Comparison of ENCODE assay signal across 21 cellular contexts in genomic region chr4:8643441-8643840, GRCh38. TPM values are rescaled to one million over a fixed set of nuclear protein-coding genes. Genes with fewer than 3 reads are reported as not detected.
DNase-seq lines count a peak whose midpoint lies in the region; ATAC-seq and TF ChIP-seq lines count a peak whose summit lies in the region.
"Had no signal": no experiment of that assay in that cellular context is flagged by ENCODE, and none has a peak within 500 bp of the region (broad histone marks: within the 10 kb centered on the region; RNA-seq: fewer than 3 reads in every experiment).

No MANE protein-coding gene starts in this region.

- no peaks in the 10 kb centered on the region for H3K79me1 ChIP-seq in IMR-90 (ENCODE audit: low read depth in 1 of 2, low read length in 2 of 2)

- no peak overlapping the region for H3K14ac ChIP-seq in IMR-90 (replicated peaks; ENCODE audit: low read depth, low read length)

- H3K4me1 Mint-ChIP-seq in activated CD8-positive, alpha-beta memory T cell treated with anti-CD3 and anti-CD28 coated beads, Interleukin-2, amount 10 ng/mL, durations not matched to agents 7 days and 5 days = no peaks in the 10 kb centered on the region
- H3K4me1 Mint-ChIP-seq in mesothelial cell of epicardium = no peaks in the 10 kb centered on the region
- no peaks in the 10 kb centered on the region for H3K4me1 Mint-ChIP-seq in activated CD4-positive, alpha-beta memory T cell treated with anti-CD3 and anti-CD28 coated beads for 36 hours (ENCODE audit: low read depth)
- H3K4me1 Mint-ChIP-seq: CD8-positive, alpha-beta memory T cell had no signal

- POLR2A ChIA-PET in IMR-90 (lab: Charles Lee; ENCODE audit: unreplicated experiment) = no interaction called here
- POLR2A ChIA-PET in activated CD4-positive, alpha-beta memory T cell treated with anti-CD3 and anti-CD28 coated beads for 36 hours (lab: Charles Lee) = no interaction called here

- peak; percentile 7 for DNase-seq in activated CD8-positive, alpha-beta memory T cell treated with anti-CD3 and anti-CD28 coated beads, Interleukin-2, amount 50 U/mL, for 48 hours
- DNase-seq in activated CD8-positive, alpha-beta memory T cell treated with anti-CD3 and anti-CD28 coated beads, Interleukin-2, amount 10 ng/mL, durations not matched to agents 7 days and 5 days = no peak
- no peak for DNase-seq in IMR-90
- DNase-seq in mesothelial cell of epicardium (ENCODE audit: low spot score in 2 of 2, unreplicated experiment in 2 of 2) = peak; percentile 7 to 26
- DNase-seq in spleen = peak; percentile 39
- no peak for DNase-seq in WERI-Rb-1
- no peak for DNase-seq in activated CD4-positive, alpha-beta memory T cell treated with anti-CD3 and anti-CD28 coated beads for 36 hours
- DNase-seq: 8988T; CD8-positive, alpha-beta memory T cell; NCI-H1105; NCI-H146; NCI-H2029; NCI-H2227 treated with DMSO at 0.1 percent for 48 hours; NCI-H510A treated with DMSO at 0.1 percent for 48 hours; NCI-H748 treated with DMSO at 0.1 percent for 48 hours; NK-92 treated with Interleukin-12 subunit alpha and Interleukin-12 subunit beta, amount 100 ng/mL, for 24 hours; SJCRH30 had no signal

- no peaks in the 10 kb centered on the region for H3K36me3 Mint-ChIP-seq in activated CD8-positive, alpha-beta memory T cell treated with anti-CD3 and anti-CD28 coated beads, Interleukin-2, amount 10 ng/mL, durations not matched to agents 7 days and 5 days
- no peaks in the 10 kb centered on the region for H3K36me3 Mint-ChIP-seq in mesothelial cell of epicardium
- no peaks in the 10 kb centered on the region for H3K36me3 Mint-ChIP-seq in activated CD4-positive, alpha-beta memory T cell treated with anti-CD3 and anti-CD28 coated beads for 36 hours
- H3K36me3 Mint-ChIP-seq: CD8-positive, alpha-beta memory T cell had no signal

- no peak overlapping the region for H3K4me2 ChIP-seq in IMR-90 (ENCODE audit: low read depth, low read length)

- TF ChIP-seq CTCF in IMR-90 (conservative IDR thresholded peaks at IDR 0.05; ENCODE audit: low read depth, low read length) = no peak
- no peak for TF ChIP-seq CTCF in mesothelial cell of epicardium (IDR thresholded peaks at IDR 0.05; ENCODE audit: unreplicated experiment)
- no peak for TF ChIP-seq CTCF in spleen (IDR thresholded peaks at IDR 0.05 in 8 of 11, conservative IDR thresholded peaks at IDR 0.05 in 3 of 11)
- TF ChIP-seq CTCF in WERI-Rb-1 (IDR thresholded peaks at IDR 0.05; ENCODE audit: low read depth, low read length) = no peak

- no peak overlapping the region for H4K91ac ChIP-seq in IMR-90 (ENCODE audit: insufficient read depth, low read depth, low read length)

- H3K4me3 ChIP-seq in IMR-90 (ENCODE audit: insufficient read depth, low read depth, low read length) (no peak overlapping the region), spleen (no peak overlapping the region), WERI-Rb-1 (ENCODE audit: low read depth, low read length) (no peak overlapping the region)
- H3K4me3 ChIP-seq: SJCRH30 had no signal

- dilution Hi-C loops in IMR-90 (cut with HindIII; ENCODE audit: low sequenced_read_pairs, unreplicated experiment) = no loop called here

- no peaks in the 10 kb centered on the region for H3K27me3 Mint-ChIP-seq in activated CD8-positive, alpha-beta memory T cell treated with anti-CD3 and anti-CD28 coated beads, Interleukin-2, amount 10 ng/mL, durations not matched to agents 7 days and 5 days
- peaks cover 32% of the 10 kb centered on the region for H3K27me3 Mint-ChIP-seq in mesothelial cell of epicardium (ENCODE audit: low read depth)
- no peaks in the 10 kb centered on the region for H3K27me3 Mint-ChIP-seq in activated CD4-positive, alpha-beta memory T cell treated with anti-CD3 and anti-CD28 coated beads for 36 hours

- peak overlapping the region; percentile 42 for H2AK9ac ChIP-seq in IMR-90 (replicated peaks; ENCODE audit: low read depth, low read length, poor library complexity)

- H2BK120ac ChIP-seq in IMR-90 (ENCODE audit: low read depth, low read length) = no peak overlapping the region

- intact Hi-C loops in IMR-90 (cut with micrococcal nuclease) = no loop called here
- intact Hi-C loops in spleen (cut with DNase I; ENCODE audit: low total_unique reads) = no loop called here
- intact Hi-C loops in activated CD4-positive, alpha-beta memory T cell treated with anti-CD3 and anti-CD28 coated beads for 36 hours (cut with micrococcal nuclease) = no loop called here

- CTCF ChIA-PET in activated CD8-positive, alpha-beta memory T cell treated with anti-CD3 and anti-CD28 coated beads, Interleukin-2, amount 10 ng/mL, durations not matched to agents 7 days and 5 days (lab: Charles Lee) = no interaction called here
- CTCF ChIA-PET in IMR-90 (lab: Yijun Ruan, JAX) = no interaction called here
- CTCF ChIA-PET in activated CD4-positive, alpha-beta memory T cell treated with anti-CD3 and anti-CD28 coated beads for 36 hours (lab: Charles Lee) = no interaction called here

- no peaks in the 10 kb centered on the region for H3K36me3 ChIP-seq in IMR-90 (ENCODE audit: control insufficient read depth, insufficient read depth, low read length)
- H3K36me3 ChIP-seq in spleen = no peaks in the 10 kb centered on the region
- no peaks in the 10 kb centered on the region for H3K36me3 ChIP-seq in WERI-Rb-1
- H3K36me3 ChIP-seq: SJCRH30 had no signal

- H3K56ac ChIP-seq in IMR-90 (ENCODE audit: extremely low read depth, insufficient read depth, low read length) = no peak overlapping the region

- H3K4me3 Mint-ChIP-seq in activated CD8-positive, alpha-beta memory T cell treated with anti-CD3 and anti-CD28 coated beads, Interleukin-2, amount 10 ng/mL, durations not matched to agents 7 days and 5 days = no peak overlapping the region
- H3K4me3 Mint-ChIP-seq in mesothelial cell of epicardium = no peak overlapping the region
- H3K4me3 Mint-ChIP-seq in activated CD4-positive, alpha-beta memory T cell treated with anti-CD3 and anti-CD28 coated beads for 36 hours = no peak overlapping the region
- H3K4me3 Mint-ChIP-seq: CD8-positive, alpha-beta memory T cell had no signal

- H3K27ac ChIP-seq in IMR-90 (ENCODE audit: insufficient read depth, low read length) (no peak overlapping the region), spleen (no peak overlapping the region), WERI-Rb-1 (no peak overlapping the region)
- H3K27ac ChIP-seq: C4-2B, SJCRH30 had no signal

- 40% methylated on average over 1 of the region's 6 CpGs; no CpG with 5 or more reads in 1 of the 2 experiments for WGBS in IMR-90 (ENCODE audit: extremely low coverage in 2 of 2, insufficient read length in 1 of 2), 2 experiments
- WGBS in spleen, 5 donors = 72 to 85% (median 79%) methylated on average over 5 to 6 of the region's 6 CpGs

- H3K18ac ChIP-seq in IMR-90 (ENCODE audit: low read depth, low read length) = no peak overlapping the region

- BruUV-seq in IMR-90 (replicated peaks; lab: Mats Ljungman, UMichigan) = no TSS peak

- H3K4me1 ChIP-seq in IMR-90 (ENCODE audit: control insufficient read depth, insufficient read depth, low read length) = no peaks in the 10 kb centered on the region
- no peaks in the 10 kb centered on the region for H3K4me1 ChIP-seq in spleen
- H3K4me1 ChIP-seq: SJCRH30 had no signal

- no peak overlapping the region for H2BK15ac ChIP-seq in IMR-90 (ENCODE audit: low read depth, low read length)

- H3K27ac Mint-ChIP-seq in activated CD8-positive, alpha-beta memory T cell treated with anti-CD3 and anti-CD28 coated beads, Interleukin-2, amount 10 ng/mL, durations not matched to agents 7 days and 5 days = no peak overlapping the region
- H3K27ac Mint-ChIP-seq in mesothelial cell of epicardium = no peak overlapping the region
- H3K27ac Mint-ChIP-seq in activated CD4-positive, alpha-beta memory T cell treated with anti-CD3 and anti-CD28 coated beads for 36 hours = no peak overlapping the region
- H3K27ac Mint-ChIP-seq: CD8-positive, alpha-beta memory T cell had no signal

- no peaks in the 10 kb centered on the region for H4K20me1 ChIP-seq in IMR-90 (ENCODE audit: insufficient read depth, low read length)

- H4K5ac ChIP-seq in IMR-90 (ENCODE audit: low read depth, low read length) = no peak overlapping the region

- no peak overlapping the region for H2AK5ac ChIP-seq in IMR-90 (ENCODE audit: low read depth, low read length)

- no peak overlapping the region for H2AFZ ChIP-seq in IMR-90 (replicated peaks; ENCODE audit: low read length, poor library complexity)

- peaks cover 11% of the 10 kb centered on the region; the same call in 1 of the 2 replicates for H3K27me3 ChIP-seq in IMR-90 (ENCODE audit: control insufficient read depth, insufficient read depth, low read length)
- H3K27me3 ChIP-seq in spleen (replicated peaks in 1 of 7) = peaks cover 0 to 27% (median 0%) of the 10 kb centered on the region in 7 donors
- H3K27me3 ChIP-seq in WERI-Rb-1 (ENCODE audit: insufficient read depth, low read depth, severe bottlenecking) = no peaks in the 10 kb centered on the region

- H4K8ac ChIP-seq in IMR-90 (ENCODE audit: low read depth in 2 of 2, low read length in 2 of 2) = no peak overlapping the region

- H2BK20ac ChIP-seq in IMR-90 (ENCODE audit: low read depth, low read length) = no peak overlapping the region

- H3K4ac ChIP-seq in IMR-90 (ENCODE audit: low read depth, low read length) = no peak overlapping the region

- no peaks in the 10 kb centered on the region for H3K9me3 ChIP-seq in IMR-90 (ENCODE audit: control insufficient read depth, insufficient read depth, low read length)
- no peaks in the 10 kb centered on the region for H3K9me3 ChIP-seq in spleen
- H3K9me3 ChIP-seq in WERI-Rb-1 (ENCODE audit: severe bottlenecking) = no peaks in the 10 kb centered on the region
- H3K9me3 ChIP-seq: SJCRH30 had no signal

- no peaks in the 10 kb centered on the region for H3K9me3 Mint-ChIP-seq in activated CD8-positive, alpha-beta memory T cell treated with anti-CD3 and anti-CD28 coated beads, Interleukin-2, amount 10 ng/mL, durations not matched to agents 7 days and 5 days (ENCODE audit: low read depth)
- H3K9me3 Mint-ChIP-seq in mesothelial cell of epicardium = no peaks in the 10 kb centered on the region
- H3K9me3 Mint-ChIP-seq in activated CD4-positive, alpha-beta memory T cell treated with anti-CD3 and anti-CD28 coated beads for 36 hours = no peaks in the 10 kb centered on the region
- H3K9me3 Mint-ChIP-seq: CD8-positive, alpha-beta memory T cell had no signal

- no peak for ATAC-seq in activated CD8-positive, alpha-beta memory T cell treated with anti-CD3 and anti-CD28 coated beads, Interleukin-2, amount 10 ng/mL, durations not matched to agents 7 days and 5 days
- ATAC-seq in IMR-90 (ENCODE audit: low read depth) (no peak), GM18861 (IDR thresholded peaks at IDR 0.05; ENCODE audit: unreplicated experiment) (no peak)
- ATAC-seq: HCT116, Panc1 had no signal

- TF ChIP-seq POLR2A in IMR-90 (IDR thresholded peaks at IDR 0.05; ENCODE audit: low read depth, low read length) (no peak), spleen (IDR thresholded peaks at IDR 0.05) (no peak)

- H3K23ac ChIP-seq in IMR-90 (ENCODE audit: low read depth, low read length) = no peak overlapping the region

- no peak for TF ChIP-seq RAD21 in IMR-90 (IDR thresholded peaks at IDR 0.05; ENCODE audit: low read length)

- H2BK5ac ChIP-seq in IMR-90 (ENCODE audit: low read depth, low read length, poor library complexity, severe bottlenecking) = no peak overlapping the region

- H3K9ac ChIP-seq in IMR-90 (ENCODE audit: low read depth, low read length) = no peak overlapping the region

- H3K9me1 ChIP-seq in IMR-90 (ENCODE audit: insufficient read depth, low read length) = no peaks in the 10 kb centered on the region

- in situ Hi-C loops in IMR-90 (cut with MboI; ENCODE audit: low sequenced_read_pairs) = no loop called here

RNA-seq across cellular contexts. Expression of gene CPZ, which starts 50.9 kb away (rescaled TPM):
- total RNA-seq in activated CD8-positive, alpha-beta memory T cell treated with anti-CD3 and anti-CD28 coated beads, Interleukin-2, amount 10 ng/mL, durations not matched to agents 7 days and 5 days = not detected
- 0.56 and 0.90 TPM in 2 replicates for total RNA-seq in IMR-90 (2012; rRNA removed)
- polyA plus RNA-seq in IMR-90 (2012; rRNA removed) = 8.2 and 10.3 TPM in 2 replicates
- 4.7 and 16.0 TPM in 2 replicates for polyA plus RNA-seq in IMR-90 (2012; cell fraction: cytosol; rRNA removed)
- polyA plus RNA-seq in IMR-90 (2012; cell fraction: nucleus; rRNA removed; ENCODE audit: low replicate concordance) = 34.2 and 49.3 TPM in 2 replicates
- total RNA-seq in mesothelial cell of epicardium = 32.0 to 38.6 TPM (median 32.8 TPM) in 3 replicates
- 1 to 10 TPM in 3 of 7 donors, under 1 TPM in 3, not detected in 1; 0.57 to 8.5 (median 1.2) TPM for total RNA-seq in spleen
- polyA plus RNA-seq in spleen = under 1 TPM; 0.11 to 0.96 (median 0.73) TPM
- not detected for total RNA-seq in activated CD4-positive, alpha-beta memory T cell treated with anti-CD3 and anti-CD28 coated beads for 36 hours
- total RNA-seq: CD8-positive, alpha-beta memory T cell had no signal
- polyA plus RNA-seq: CD8-positive, alpha-beta memory T cell had no signal

Comparison
In these comparisons a context has a peak if more than half of its experiments do, and no peak if none do; other contexts are left out.
1. DNase-seq: peak in activated CD8-positive, alpha-beta memory T cell treated with anti-CD3 and anti-CD28 coated beads, Interleukin-2, amount 50 U/mL, for 48 hours (single experiment), mesothelial cell of epicardium (2 of 2) and spleen (single experiment); none in activated CD8-positive, alpha-beta memory T cell treated with anti-CD3 and anti-CD28 coated beads, Interleukin-2, amount 10 ng/mL, durations not matched to agents 7 days and 5 days (single experiment), IMR-90 (single experiment), WERI-Rb-1 (single experiment) and activated CD4-positive, alpha-beta memory T cell treated with anti-CD3 and anti-CD28 coated beads for 36 hours (single experiment).